14 cellular contexts compared by ENCODE assay signal in genomic region chrX:45505214-45505613, GRCh38.
DNase-seq lines count a peak whose midpoint lies in the region; ATAC-seq and TF ChIP-seq lines count a peak whose summit lies in the region.
"Had no signal": no experiment of that assay in that cellular context is flagged by ENCODE, and none has a peak within 500 bp of the region (broad histone marks: within the 10 kb centered on the region; RNA-seq: fewer than 3 reads in every experiment).

No MANE protein-coding gene starts in this region.

- ATAC-seq in HCT116, result no peak

- H3K9ac ChIP-seq in HCT116 (ENCODE audit: low read length) (no peak overlapping the region; the same call in 1 of the 2 replicates), trophoblast cell (ENCODE audit: low read length) (no peak overlapping the region)
- H3K9ac ChIP-seq: parathyroid adenoma had no signal

- no CpG with 5 or more reads among the region's 1 CpG for WGBS in trophoblast cell (ENCODE audit: extremely low coverage, insufficient coverage, insufficient read length)

- TF ChIP-seq CTCF in AG04450 (IDR thresholded peaks at IDR 0.05; ENCODE audit: low read depth, low read length), result no peak
- TF ChIP-seq CTCF in HCT116 (IDR thresholded peaks at IDR 0.05 in 2 of 3, conservative IDR thresholded peaks at IDR 0.05 in 1 of 3; ENCODE audit: borderline replicate concordance in 1 of 3, insufficient read depth in 1 of 3, low read depth in 2 of 3, low read length in 2 of 3), result no peak

- H3K36me3 ChIP-seq in HCT116 (ENCODE audit: control insufficient read depth in 1 of 2, insufficient read depth in 2 of 2, low read length in 2 of 2), result peaks cover 0 to 17% of the 10 kb centered on the region in 2 experiments; a peak in 2 of 4 replicates
- peaks cover 0 to 2% of the 10 kb centered on the region in 2 experiments for H3K36me3 ChIP-seq in trophoblast cell (ENCODE audit: control insufficient read depth in 1 of 2, insufficient read depth in 2 of 2, low read length in 2 of 2)
- no peaks in the 10 kb centered on the region for H3K36me3 ChIP-seq in effector memory CD4-positive, alpha-beta T cell (ENCODE audit: control insufficient read depth, insufficient read depth, low read length)

- H4K8ac ChIP-seq in trophoblast cell (ENCODE audit: low read depth, low read length), result no peak overlapping the region

- peaks cover 10% of the 10 kb centered on the region; the same call in 1 of the 2 replicates for H3K9me3 ChIP-seq in AG04450 (ENCODE audit: control insufficient read depth, insufficient read depth, low read length)
- H3K9me3 ChIP-seq in HCT116 (ENCODE audit: control insufficient read depth in 1 of 2, insufficient read depth in 1 of 2, low read depth in 1 of 2, low read length in 2 of 2), result peaks cover 0 to 4% of the 10 kb centered on the region in 2 experiments; a peak in 1 of 4 replicates
- H3K9me3 ChIP-seq in trophoblast cell (ENCODE audit: insufficient read depth, low read depth, low read length), result no peaks in the 10 kb centered on the region
- no peaks in the 10 kb centered on the region for H3K9me3 ChIP-seq in effector memory CD4-positive, alpha-beta T cell (ENCODE audit: control insufficient read depth, low read length)
- H3K9me3 ChIP-seq: Caco-2 had no signal

- intact Hi-C loops in HCT116 (cut with micrococcal nuclease), result no loop called here

- H2BK120ac ChIP-seq in trophoblast cell (ENCODE audit: insufficient read depth, low read length, poor library complexity), result no peak overlapping the region

- no peak overlapping the region for H3K23ac ChIP-seq in trophoblast cell (ENCODE audit: low read length)

- no peaks in the 10 kb centered on the region for H3K9me2 ChIP-seq in HCT116 (ENCODE audit: insufficient read depth)

- H3K4me1 ChIP-seq in HCT116 (ENCODE audit: control insufficient read depth in 1 of 2, insufficient read depth in 2 of 2, low read length in 2 of 2) (peaks cover 26 to 45% of the 10 kb centered on the region in 2 experiments), trophoblast cell (ENCODE audit: control insufficient read depth in 1 of 2, insufficient read depth in 2 of 2, low read length in 2 of 2) (no peaks in the 10 kb centered on the region)
- H3K4me1 ChIP-seq in effector memory CD4-positive, alpha-beta T cell (ENCODE audit: control insufficient read depth, insufficient read depth, low read length, poor library complexity, severe bottlenecking), result no peaks in the 10 kb centered on the region

- TF ChIP-seq RAD21 in HCT116 (IDR thresholded peaks at IDR 0.05; ENCODE audit: low read depth), result no peak

- CTCF ChIA-PET in AG04450 (lab: Charles Lee) (no interaction called here), HCT116 (lab: Charles Lee) (no interaction called here)

- peak; percentile 13 for DNase-seq in AG04450 (ENCODE audit: low read depth, low spot score)
- DNase-seq in HCT116 (ENCODE audit: low read depth, low spot score), result no peak
- DNase-seq in brain pericyte (ENCODE audit: low read depth, low spot score), result peak; percentile 34
- DNase-seq in lung microvascular endothelial cell (ENCODE audit: low read depth in 2 of 2), result peak; percentile 83 to 90
- no peak for DNase-seq in NCI-H524 treated with DMSO at 0.1 percent for 48 hours (lab: John Stamatoyannopoulos, UW)
- DNase-seq in trophoblast cell, result no peak
- no peak for DNase-seq in NCI-H1092 (lab: John Stamatoyannopoulos, UW)
- no peak for DNase-seq in effector memory CD4-positive, alpha-beta T cell
- DNase-seq: activated gamma-delta T cell, Caco-2, endodermal cell, islet precursor cell, NCI-H1436 treated with DMSO at 0.1 percent for 48 hours had no signal

- H3K79me2 ChIP-seq in HCT116 (ENCODE audit: insufficient read depth, low read length), result no peaks in the 10 kb centered on the region
- H3K79me2 ChIP-seq in trophoblast cell (ENCODE audit: control insufficient read depth, insufficient read depth, low read length, poor library complexity), result no peaks in the 10 kb centered on the region
- H3K79me2 ChIP-seq: parathyroid adenoma had no signal

- H3K4ac ChIP-seq in trophoblast cell (ENCODE audit: low read depth, low read length), result no peak overlapping the region

- H2BK5ac ChIP-seq in trophoblast cell (ENCODE audit: low read depth, low read length, poor library complexity), result no peak overlapping the region

- H2AFZ ChIP-seq in HCT116 (ENCODE audit: low read depth, low read length, poor library complexity, severe bottlenecking), result no peak overlapping the region
- no peak overlapping the region for H2AFZ ChIP-seq in trophoblast cell (ENCODE audit: insufficient read depth, low read length, poor library complexity)
- H2AFZ ChIP-seq: parathyroid adenoma had no signal

- H3K4me3 ChIP-seq in AG04450 (ENCODE audit: low read depth, low read length) (no peak overlapping the region), HCT116 (replicated peaks in 1 of 2; ENCODE audit: low read depth in 1 of 2, low read length in 2 of 2) (no peak overlapping the region), trophoblast cell (ENCODE audit: low read depth, low read length) (no peak overlapping the region)
- H3K4me3 ChIP-seq in effector memory CD4-positive, alpha-beta T cell (ENCODE audit: insufficient read depth, low read depth, low read length, poor library complexity, severe bottlenecking), result no peak overlapping the region

- no peak overlapping the region for H3K18ac ChIP-seq in trophoblast cell (ENCODE audit: low read length)

- H3K4me2 ChIP-seq in HCT116 (ENCODE audit: low read length) (no peak overlapping the region), trophoblast cell (ENCODE audit: low read length) (no peak overlapping the region)

- no peak overlapping the region for H2AK5ac ChIP-seq in trophoblast cell (ENCODE audit: low read length)

- RAD21 ChIA-PET in HCT116 (lab: Charles Lee; ENCODE audit: low non-redundant PET in 1 of 2, low total read pairs in 2 of 2, uncharacterized antibody in 2 of 2, unreplicated experiment in 2 of 2), result no interaction called here

- no peak overlapping the region for H2BK12ac ChIP-seq in trophoblast cell (ENCODE audit: low read length)

- BruUV-seq in HCT116 (replicated peaks; lab: Mats Ljungman, UMichigan), result no TSS peak

- TF ChIP-seq POLR2A in HCT116 (IDR thresholded peaks at IDR 0.05; ENCODE audit: borderline replicate concordance, extremely low read depth, insufficient read depth, insufficient read length), result no peak

- H4K12ac ChIP-seq in trophoblast cell (ENCODE audit: low read depth, low read length), result no peak overlapping the region

- no peak overlapping the region for H4K91ac ChIP-seq in trophoblast cell (ENCODE audit: low read depth, low read length)

- H3K27me3 ChIP-seq in AG04450 (ENCODE audit: control insufficient read depth, insufficient read depth, low read length), result no peaks in the 10 kb centered on the region
- H3K27me3 ChIP-seq in HCT116 (ENCODE audit: insufficient read depth, low read length), result no peaks in the 10 kb centered on the region
- H3K27me3 ChIP-seq in trophoblast cell (ENCODE audit: insufficient read depth, low read length), result no peaks in the 10 kb centered on the region
- H3K27me3 ChIP-seq in effector memory CD4-positive, alpha-beta T cell (replicated peaks; ENCODE audit: control insufficient read depth, insufficient read depth, low read length, poor library complexity, severe bottlenecking), result no peaks in the 10 kb centered on the region

- no peak overlapping the region for H3K14ac ChIP-seq in trophoblast cell (ENCODE audit: low read length)

- POLR2A ChIA-PET in AG04450 (lab: Yijun Ruan, JAX) (interaction anchor here (1.2 kb wide), 1 partner anchor 26 kb away, joined by 4 read pairs; no protein-coding TSS in a partner anchor), HCT116 (lab: Charles Lee) (no interaction called here)

- no peaks in the 10 kb centered on the region for H4K20me1 ChIP-seq in HCT116 (ENCODE audit: insufficient read depth)

- no peaks in the 10 kb centered on the region for H3K79me1 ChIP-seq in trophoblast cell (ENCODE audit: low read length)

- H3K27ac ChIP-seq in AG04450 (ENCODE audit: low read depth, low read length), result no peak overlapping the region
- peak overlapping the region; percentile 96 for H3K27ac ChIP-seq in HCT116 (ENCODE audit: low read depth, low read length)
- no peak overlapping the region for H3K27ac ChIP-seq in trophoblast cell (ENCODE audit: low read depth, low read length)
- no peak overlapping the region for H3K27ac ChIP-seq in effector memory CD4-positive, alpha-beta T cell (ENCODE audit: insufficient read depth, low read length, poor library complexity, severe bottlenecking)
- H3K27ac ChIP-seq: parathyroid adenoma had no signal

TF ChIP-seq in HCT116, 20 proteins besides CTCF, POLR2A, EP300 and RAD21 (continues in another document):
- TF ChIP-seq SRF (IDR thresholded peaks at IDR 0.05; ENCODE audit: low read depth) (no peak), CEBPB (IDR thresholded peaks at IDR 0.05; ENCODE audit: low read depth) (no peak), EGR1 (IDR thresholded peaks at IDR 0.05; ENCODE audit: low read depth) (no peak), REST (IDR thresholded peaks at IDR 0.05; ENCODE audit: low read depth) (no peak), MAX (IDR thresholded peaks at IDR 0.05) (no peak), ELF1 (IDR thresholded peaks at IDR 0.05; ENCODE audit: borderline replicate concordance, low read depth) (no peak)

Comparison
In these comparisons a context has a peak if more than half of its experiments do, and no peak if none do; other contexts are left out.
1. DNase-seq: peak in AG04450 (single experiment), brain pericyte (single experiment) and lung microvascular endothelial cell (2 of 2); none in HCT116 (single experiment), NCI-H524 treated with DMSO at 0.1 percent for 48 hours (single experiment), trophoblast cell (0 of 2), NCI-H1092 (single experiment) and effector memory CD4-positive, alpha-beta T cell (0 of 3).